ENCODE assay signal across 16 cellular contexts in genomic region chr2:48345176-48345575, GRCh38. TPM values are rescaled to one million over a fixed set of nuclear protein-coding genes. Genes with fewer than 3 reads are reported as not detected.
DNase-seq lines count a peak whose midpoint lies in the region; ATAC-seq and TF ChIP-seq lines count a peak whose summit lies in the region.
"Had no signal": no experiment of that assay in that cellular context is flagged by ENCODE, and none has a peak within 500 bp of the region (broad histone marks: within the 10 kb centered on the region; RNA-seq: fewer than 3 reads in every experiment).

No MANE protein-coding gene starts in this region.

- H3K9me2 ChIP-seq in hepatocyte (replicated peaks; ENCODE audit: insufficient read depth) = no peaks in the 10 kb centered on the region

- intact Hi-C loops in spleen (cut with DNase I; ENCODE audit: low total_unique reads) = no loop called here
- intact Hi-C loops in thyroid gland (cut with DNase I) = no loop called here

- peaks cover 14 to 29% of the 10 kb centered on the region in 2 donors for H3K36me3 Mint-ChIP-seq in activated T-cell treated with anti-CD3 and anti-CD28 coated beads, Interleukin-2, amount 50 U/mL, for 72 hours (ENCODE audit: insufficient read depth in 2 of 2)
- H3K36me3 Mint-ChIP-seq in WTC11 (peaks cover 41% of the 10 kb centered on the region), progenitor cell of endocrine pancreas (ENCODE audit: insufficient read depth) (peaks cover 31% of the 10 kb centered on the region)

- peak overlapping the region; percentile 60 for H3K4me2 ChIP-seq in hepatocyte

- H3K9me3 ChIP-seq in hepatocyte (ENCODE audit: low read depth) (peaks cover 22% of the 10 kb centered on the region), spleen (peaks cover 0 to 35% (median 24%) of the 10 kb centered on the region in 8 donors), thyroid gland (no peaks in the 10 kb centered on the region)

- H2AFZ ChIP-seq in hepatocyte = no peak overlapping the region

- no peak for DNase-seq in activated T-cell treated with anti-CD3 and anti-CD28 coated beads, Interleukin-2, amount 50 U/mL, for 72 hours
- no peak for DNase-seq in activated T-cell treated with anti-CD3 and anti-CD28 coated beads for 4 hours
- no peak for DNase-seq in WTC11 (ENCODE audit: low spot score)
- DNase-seq in hepatocyte (ENCODE audit: low spot score) = no peak
- DNase-seq in spleen = no peak
- no peak for DNase-seq in inferior parietal cortex (ENCODE audit: extremely low spot score)
- no peak for DNase-seq in progenitor cell of endocrine pancreas (ENCODE audit: low spot score, unreplicated experiment)
- DNase-seq in thyroid gland = no peak
- DNase-seq: activated naive CD4-positive, alpha-beta T cell treated with anti-CD3 and anti-CD28 coated beads, Interleukin-2, amount 50 U/mL, for 16 hours; DMS 273 treated with DMSO at 0.1 percent for 48 hours; erythroblast; hippocampal formation; left lung; MM.1S; naive B cell; right cardiac atrium had no signal

- no peaks in the 10 kb centered on the region for H4K20me1 ChIP-seq in hepatocyte (ENCODE audit: insufficient read depth, poor library complexity, severe bottlenecking)

- peaks cover 13% of the 10 kb centered on the region for H3K4me1 ChIP-seq in hepatocyte (ENCODE audit: insufficient read depth)
- peaks cover 22 to 87% (median 70%) of the 10 kb centered on the region in 6 donors for H3K4me1 ChIP-seq in spleen
- peaks cover 0 to 10% of the 10 kb centered on the region in 2 donors for H3K4me1 ChIP-seq in thyroid gland

- WGBS in hepatocyte (ENCODE audit: low lambda C conversion rate, missing lambda C conversion rate) = 68% methylated on average over 1 of the region's 1 CpG
- WGBS in spleen, 5 donors = 79 to 93% (median 91%) methylated on average over 1 of the region's 1 CpG
- WGBS in thyroid gland, 2 donors = 96 to 98% methylated on average over 1 of the region's 1 CpG

- no peak for ATAC-seq in activated T-cell treated with anti-CD3 and anti-CD28 coated beads, Interleukin-2, amount 50 U/mL, for 72 hours (replicated peaks in 1 of 2)
- ATAC-seq in WTC11 = no peak
- ATAC-seq: right cardiac atrium had no signal

- H3K4me3 Mint-ChIP-seq in activated T-cell treated with anti-CD3 and anti-CD28 coated beads, Interleukin-2, amount 50 U/mL, for 72 hours = no peak overlapping the region
- H3K4me3 Mint-ChIP-seq in WTC11 (no peak overlapping the region), progenitor cell of endocrine pancreas (ENCODE audit: low read depth) (no peak overlapping the region)

- H3K27me3 Mint-ChIP-seq in activated T-cell treated with anti-CD3 and anti-CD28 coated beads, Interleukin-2, amount 50 U/mL, for 72 hours (ENCODE audit: low read depth) = no peaks in the 10 kb centered on the region
- no peaks in the 10 kb centered on the region for H3K27me3 Mint-ChIP-seq in WTC11 (ENCODE audit: low read depth)
- no peaks in the 10 kb centered on the region for H3K27me3 Mint-ChIP-seq in progenitor cell of endocrine pancreas
- H3K27me3 Mint-ChIP-seq: naive B cell had no signal

- H3K79me2 ChIP-seq in hepatocyte = peaks cover 83% of the 10 kb centered on the region

- POLR2A ChIA-PET in WTC11 (lab: Charles Lee) = no interaction called here

- peak overlapping the region; percentile 18 for H3K27ac Mint-ChIP-seq in activated T-cell treated with anti-CD3 and anti-CD28 coated beads, Interleukin-2, amount 50 U/mL, for 72 hours
- H3K27ac Mint-ChIP-seq in WTC11 = no peak overlapping the region
- no peak overlapping the region for H3K27ac Mint-ChIP-seq in progenitor cell of endocrine pancreas

- H3K27ac ChIP-seq in hepatocyte (peak overlapping the region; percentile 67), spleen (peak overlapping the region in 5 of 8 donors; percentile 68 to 82 (median 75)), thyroid gland (no peak overlapping the region)

- H3K36me3 ChIP-seq in hepatocyte (replicated peaks; ENCODE audit: insufficient read depth, low read depth) (no peaks in the 10 kb centered on the region), spleen (peaks cover 0 to 42% (median 25%) of the 10 kb centered on the region in 6 donors), thyroid gland (no peaks in the 10 kb centered on the region)

- no peak for TF ChIP-seq CTCF in WTC11 (IDR thresholded peaks at IDR 0.05)
- no peak for TF ChIP-seq CTCF in hepatocyte (IDR thresholded peaks at IDR 0.05; ENCODE audit: poor library complexity)
- TF ChIP-seq CTCF in spleen (IDR thresholded peaks at IDR 0.05 in 8 of 11, conservative IDR thresholded peaks at IDR 0.05 in 3 of 11) = no peak
- TF ChIP-seq CTCF in progenitor cell of endocrine pancreas (IDR thresholded peaks at IDR 0.05; ENCODE audit: unreplicated experiment) = no peak
- no peak for TF ChIP-seq CTCF in thyroid gland (IDR thresholded peaks at IDR 0.05)

- no peak for TF ChIP-seq POLR2A in spleen (IDR thresholded peaks at IDR 0.05)
- no peak for TF ChIP-seq POLR2A in thyroid gland (IDR thresholded peaks at IDR 0.05)

- H3K9me3 Mint-ChIP-seq in activated T-cell treated with anti-CD3 and anti-CD28 coated beads, Interleukin-2, amount 50 U/mL, for 72 hours = peaks cover 2 to 4% of the 10 kb centered on the region in 2 donors
- H3K9me3 Mint-ChIP-seq in WTC11 (peaks cover 25% of the 10 kb centered on the region), progenitor cell of endocrine pancreas (ENCODE audit: low read depth) (peaks cover 16% of the 10 kb centered on the region)

- no peak overlapping the region for H3K4me3 ChIP-seq in hepatocyte
- H3K4me3 ChIP-seq in spleen = no peak overlapping the region
- no peak overlapping the region for H3K4me3 ChIP-seq in thyroid gland (replicated peaks in 1 of 3)
- H3K4me3 ChIP-seq: left lung had no signal

- peaks cover 24% of the 10 kb centered on the region for H3K4me1 Mint-ChIP-seq in activated T-cell treated with anti-CD3 and anti-CD28 coated beads, Interleukin-2, amount 50 U/mL, for 72 hours (ENCODE audit: low read depth)
- H3K4me1 Mint-ChIP-seq in WTC11 (peaks cover 22% of the 10 kb centered on the region), progenitor cell of endocrine pancreas (ENCODE audit: low read depth) (peaks cover 7% of the 10 kb centered on the region)

- no peaks in the 10 kb centered on the region for H3K27me3 ChIP-seq in hepatocyte
- H3K27me3 ChIP-seq in spleen (replicated peaks in 1 of 7) = no peaks in the 10 kb centered on the region
- no peaks in the 10 kb centered on the region for H3K27me3 ChIP-seq in thyroid gland
- H3K27me3 ChIP-seq: left lung had no signal

- CTCF ChIA-PET in WTC11 (lab: Charles Lee) = no interaction called here

TF ChIP-seq in WTC11, 78 proteins besides CTCF, POLR2A, EP300 and RAD21:
- TF ChIP-seq GABPB1 (CRISPR knock-in tag; IDR thresholded peaks at IDR 0.05) = peak; percentile 49
- TF ChIP-seq, protein P1, sequence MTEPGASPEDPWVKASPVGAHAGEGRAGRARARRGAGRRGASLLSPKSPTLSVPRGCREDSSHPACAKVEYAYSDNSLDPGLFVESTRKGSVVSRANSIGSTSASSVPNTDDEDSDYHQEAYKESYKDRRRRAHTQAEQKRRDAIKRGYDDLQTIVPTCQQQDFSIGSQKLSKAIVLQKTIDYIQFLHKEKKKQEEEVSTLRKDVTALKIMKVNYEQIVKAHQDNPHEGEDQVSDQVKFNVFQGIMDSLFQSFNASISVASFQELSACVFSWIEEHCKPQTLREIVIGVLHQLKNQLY (CRISPR knock-in tag; IDR thresholded peaks at IDR 0.05) = no peak

RNA-seq across cellular contexts. Expression of gene FOXN2, which starts 30.7 kb away (rescaled TPM):
- 10 to 100 TPM; 33.7 to 36.4 TPM for total RNA-seq in activated T-cell treated with anti-CD3 and anti-CD28 coated beads, Interleukin-2, amount 50 U/mL, for 72 hours
- 16.9 to 22.8 TPM (median 20.3 TPM) in 3 replicates for total RNA-seq in WTC11 (2021)
- 37.7 and 40.7 TPM in 2 replicates for total RNA-seq in hepatocyte
- 9.6 and 10.4 TPM in 2 replicates for polyA plus RNA-seq in hepatocyte
- total RNA-seq in spleen = 10 to 100 TPM; 47.0 to 82.0 (median 56.5) TPM
- polyA plus RNA-seq in spleen = 10 to 100 TPM in 1 of 3 donors, 1 to 10 TPM in 2; 6.9 to 10.0 (median 8.7) TPM
- total RNA-seq in progenitor cell of endocrine pancreas = 14.6 and 15.4 TPM in 2 replicates
- 10 to 100 TPM; 19.8 to 45.1 (median 36.9) TPM for total RNA-seq in thyroid gland

Comparison
In these comparisons a context has a peak if more than half of its experiments do, and no peak if none do; other contexts are left out.
1. H3K27ac ChIP-seq: peak in hepatocyte (single experiment) and spleen (5 of 8); none in thyroid gland (0 of 3).